In genomic region chr15:63233667-63234419, GRCh38 we compare ENCODE assay signal across 9 cellular contexts. TPM values are rescaled to one million over a fixed set of nuclear protein-coding genes. Genes with fewer than 3 reads are reported as not detected.
DNase-seq lines count a peak whose midpoint lies in the region; ATAC-seq and TF ChIP-seq lines count a peak whose summit lies in the region.
"Had no signal": no experiment of that assay in that cellular context is flagged by ENCODE, and none has a peak within 500 bp of the region (broad histone marks: within the 10 kb centered on the region; RNA-seq: fewer than 3 reads in every experiment).

No MANE protein-coding gene starts in this region.

- TF ChIP-seq POLR2A in erythroblast (IDR thresholded peaks at IDR 0.05; ENCODE audit: low read length): no peak

- H3K9ac ChIP-seq in mucosa of stomach (ENCODE audit: low read length): peak overlapping the region; percentile 15

- H3K9me3 Mint-ChIP-seq in stimulated activated naive CD8-positive, alpha-beta T cell treated with anti-CD3 and anti-CD28 coated beads, Interleukin-15, amount 100 ng/mL, for 72 hours: no peaks in the 10 kb centered on the region
- H3K9me3 Mint-ChIP-seq in central memory CD8-positive, alpha-beta T cell: no peaks in the 10 kb centered on the region
- H3K9me3 Mint-ChIP-seq in activated naive CD4-positive, alpha-beta T cell treated with anti-CD3 and anti-CD28 coated beads for 36 hours: no peaks in the 10 kb centered on the region

- H3K4me1 Mint-ChIP-seq in stimulated activated naive CD8-positive, alpha-beta T cell treated with anti-CD3 and anti-CD28 coated beads, Interleukin-15, amount 100 ng/mL, for 72 hours: peaks cover 94% of the 10 kb centered on the region
- peaks cover 44% of the 10 kb centered on the region for H3K4me1 Mint-ChIP-seq in central memory CD8-positive, alpha-beta T cell
- H3K4me1 Mint-ChIP-seq in activated naive CD4-positive, alpha-beta T cell treated with anti-CD3 and anti-CD28 coated beads for 36 hours (ENCODE audit: low read depth): peaks cover 77% of the 10 kb centered on the region

- H3K27ac ChIP-seq in aorta (ENCODE audit: low read depth in 1 of 2, low read length in 2 of 2): peak overlapping the region; percentile 20 to 69
- H3K27ac ChIP-seq: VCaP had no signal

- H3K27me3 Mint-ChIP-seq in stimulated activated naive CD8-positive, alpha-beta T cell treated with anti-CD3 and anti-CD28 coated beads, Interleukin-15, amount 100 ng/mL, for 72 hours: no peaks in the 10 kb centered on the region
- no peaks in the 10 kb centered on the region for H3K27me3 Mint-ChIP-seq in central memory CD8-positive, alpha-beta T cell
- no peaks in the 10 kb centered on the region for H3K27me3 Mint-ChIP-seq in activated naive CD4-positive, alpha-beta T cell treated with anti-CD3 and anti-CD28 coated beads for 36 hours (ENCODE audit: low read depth)

- ATAC-seq in stimulated activated naive CD8-positive, alpha-beta T cell treated with anti-CD3 and anti-CD28 coated beads, Interleukin-15, Interleukin-2, amounts not matched to agents 100 U/mL and 50 U/mL, for 24 hours: peak; percentile 34
- no peak for ATAC-seq in stimulated activated naive CD8-positive, alpha-beta T cell treated with anti-CD3 and anti-CD28 coated beads, Interleukin-15, amount 100 ng/mL, for 72 hours
- ATAC-seq in central memory CD8-positive, alpha-beta T cell (replicated peaks; ENCODE audit: extremely low read depth, poor library complexity, severe bottlenecking): no peak
- ATAC-seq in aorta (ENCODE audit: low FRiP score): no peak

- 4% methylated on average over 5 of the region's 5 CpGs for WGBS in aorta, 2 donors

- no peaks in the 10 kb centered on the region for H3K27me3 ChIP-seq in mucosa of stomach (ENCODE audit: control insufficient read depth, insufficient read depth, low read length)
- H3K27me3 ChIP-seq in aorta (ENCODE audit: control insufficient read depth in 1 of 2, insufficient read depth in 2 of 2, low read length in 1 of 2): no peaks in the 10 kb centered on the region

- intact Hi-C loops in aorta (cut with DNase I): no loop called here
- intact Hi-C loops in activated naive CD4-positive, alpha-beta T cell treated with anti-CD3 and anti-CD28 coated beads for 36 hours (cut with micrococcal nuclease): loop anchor here (5.0 kb wide), 1 partner anchor 77 kb away; the partner anchor contains the start of gene RPS27L

- no peak overlapping the region for H3K27ac Mint-ChIP-seq in stimulated activated naive CD8-positive, alpha-beta T cell treated with anti-CD3 and anti-CD28 coated beads, Interleukin-15, amount 100 ng/mL, for 72 hours
- peak overlapping the region; percentile 84 for H3K27ac Mint-ChIP-seq in central memory CD8-positive, alpha-beta T cell (ENCODE audit: low read depth)
- no peak overlapping the region for H3K27ac Mint-ChIP-seq in activated naive CD4-positive, alpha-beta T cell treated with anti-CD3 and anti-CD28 coated beads for 36 hours

- peak overlapping the region in 1 of 2 donors; percentile 15 for H3K4me3 Mint-ChIP-seq in stimulated activated naive CD8-positive, alpha-beta T cell treated with anti-CD3 and anti-CD28 coated beads, Interleukin-15, amount 100 ng/mL, for 72 hours
- H3K4me3 Mint-ChIP-seq in central memory CD8-positive, alpha-beta T cell: peak overlapping the region; percentile 39
- no peak overlapping the region for H3K4me3 Mint-ChIP-seq in activated naive CD4-positive, alpha-beta T cell treated with anti-CD3 and anti-CD28 coated beads for 36 hours

- no peak for DNase-seq in stimulated activated naive CD8-positive, alpha-beta T cell treated with anti-CD3 and anti-CD28 coated beads, Interleukin-15, Interleukin-2, amounts not matched to agents 100 U/mL and 50 U/mL, for 24 hours
- no peak for DNase-seq in stimulated activated naive CD8-positive, alpha-beta T cell treated with anti-CD3 and anti-CD28 coated beads, Interleukin-15, amount 100 ng/mL, for 72 hours
- no peak for DNase-seq in central memory CD8-positive, alpha-beta T cell (ENCODE audit: low spot score in 2 of 2)
- DNase-seq in aorta (no peak), NCI-H82 treated with DMSO at 0.1 percent for 48 hours (lab: John Stamatoyannopoulos, UW; ENCODE audit: unreplicated experiment) (no peak), erythroblast (lab: John Stamatoyannopoulos, UW) (no peak)
- no peak for DNase-seq in activated naive CD4-positive, alpha-beta T cell treated with anti-CD3 and anti-CD28 coated beads for 36 hours

- H3K36me3 ChIP-seq in mucosa of stomach (ENCODE audit: control insufficient read depth, insufficient read depth, low read length) (no peaks in the 10 kb centered on the region), aorta (ENCODE audit: control insufficient read depth in 1 of 2, insufficient read depth in 2 of 2, low read length in 1 of 2) (no peaks in the 10 kb centered on the region)

- H3K4me1 ChIP-seq in mucosa of stomach (ENCODE audit: control insufficient read depth, insufficient read depth, low read length): peaks cover 23% of the 10 kb centered on the region
- peaks cover 0 to 2% of the 10 kb centered on the region in 2 donors for H3K4me1 ChIP-seq in aorta (ENCODE audit: control insufficient read depth in 1 of 2, insufficient read depth in 2 of 2, low read length in 2 of 2)

- H3K4me3 ChIP-seq in mucosa of stomach (ENCODE audit: low read length) (no peak overlapping the region), aorta (ENCODE audit: low read length in 2 of 2) (no peak overlapping the region)

- H3K36me3 Mint-ChIP-seq in central memory CD8-positive, alpha-beta T cell (ENCODE audit: insufficient read depth): peaks cover 14% of the 10 kb centered on the region
- H3K36me3 Mint-ChIP-seq in activated naive CD4-positive, alpha-beta T cell treated with anti-CD3 and anti-CD28 coated beads for 36 hours (ENCODE audit: low read depth): peaks cover 7% of the 10 kb centered on the region

- H3K9me3 ChIP-seq in mucosa of stomach (ENCODE audit: control insufficient read depth, low read length) (no peaks in the 10 kb centered on the region), aorta (ENCODE audit: control insufficient read depth, low read length) (no peaks in the 10 kb centered on the region)

- CTCF ChIA-PET in activated naive CD4-positive, alpha-beta T cell treated with anti-CD3 and anti-CD28 coated beads for 36 hours (lab: Charles Lee): interaction anchor here (1.8 kb wide), 1 partner anchor 67 kb away, joined by 5 read pairs; no protein-coding TSS in a partner anchor

RNA-seq across cellular contexts. Expression of gene APH1B, which starts 43.6 kb away (rescaled TPM):
- 10 to 100 TPM; 24.1 to 28.4 TPM for total RNA-seq in aorta
- 10 to 100 TPM in 1 of 2 donors, 1 to 10 TPM in 1; 3.0 to 13.4 TPM for polyA plus RNA-seq in aorta
- 1 to 10 TPM; 6.7 to 8.6 TPM for total RNA-seq in activated naive CD4-positive, alpha-beta T cell treated with anti-CD3 and anti-CD28 coated beads for 36 hours

RNA-seq across cellular contexts. Expression of gene RAB8B, which starts 44.4 kb away (rescaled TPM):
- total RNA-seq in aorta: 10 to 100 TPM; 40.6 to 47.9 TPM
- 10 to 100 TPM; 14.8 to 18.7 TPM for polyA plus RNA-seq in aorta
- 10 to 100 TPM; 91.5 to 93.1 TPM for total RNA-seq in activated naive CD4-positive, alpha-beta T cell treated with anti-CD3 and anti-CD28 coated beads for 36 hours
